ENCODE assay signal across 8 cellular contexts in genomic region chr20:62702886-62703852, GRCh38. TPM values are rescaled to one million over a fixed set of nuclear protein-coding genes. Genes with fewer than 3 reads are reported as not detected.
A peak's percentile ranks its signal among the peaks of the same experiment; 100 is the strongest.
DNase-seq lines count a peak whose midpoint lies in the region; ATAC-seq and TF ChIP-seq lines count a peak whose summit lies in the region.

No MANE protein-coding gene starts in this region.

- TF ChIP-seq POLR2A in upper lobe of left lung (IDR thresholded peaks at IDR 0.05) (no peak), tibial nerve (IDR thresholded peaks at IDR 0.05) (no peak)

- no peaks in the 10 kb centered on the region for H3K9me3 ChIP-seq in MG63
- H3K9me3 ChIP-seq in upper lobe of left lung, result no peaks in the 10 kb centered on the region
- H3K9me3 ChIP-seq in tibial nerve, result no peaks in the 10 kb centered on the region

- in situ Hi-C loops in GM13977 (cut with MboI; ENCODE audit: low pct_unique_long_range_greater_than_20kb, low sequenced_read_pairs, unreplicated experiment), result no loop called here

- no peaks in the 10 kb centered on the region for H3K36me3 ChIP-seq in MG63
- H3K36me3 ChIP-seq in upper lobe of left lung, result no peaks in the 10 kb centered on the region
- H3K36me3 ChIP-seq in tibial nerve, result no peaks in the 10 kb centered on the region

- WGBS in upper lobe of left lung, 2 donors, result 84 to 89% methylated on average over 17 to 25 of the region's 25 CpGs
- WGBS in tibial nerve, 2 donors, result 85 to 86% methylated on average over 22 to 25 of the region's 25 CpGs

- no peak for ATAC-seq in upper lobe of left lung (ENCODE audit: low FRiP score in 2 of 2)

- TF ChIP-seq CTCF in GM10266 (IDR thresholded peaks at IDR 0.05; ENCODE audit: control insufficient read depth, insufficient read depth, low read depth, missing control alignments) (no peak), GM13977 (IDR thresholded peaks at IDR 0.05; ENCODE audit: extremely low read depth, insufficient read depth, missing control alignments) (no peak), upper lobe of left lung (IDR thresholded peaks at IDR 0.05) (peak in 1 of 6 experiments; percentile 25), tibial nerve (IDR thresholded peaks at IDR 0.05) (no peak)

- H3K27me3 ChIP-seq in MG63, result peaks cover 1% of the 10 kb centered on the region
- H3K27me3 ChIP-seq in upper lobe of left lung, result peaks cover 0 to 12% (median 4%) of the 10 kb centered on the region in 4 donors
- H3K27me3 ChIP-seq in tibial nerve, result peaks cover 0 to 18% of the 10 kb centered on the region in 2 donors

- TF ChIP-seq EP300 in upper lobe of left lung (IDR thresholded peaks at IDR 0.05) (no peak), tibial nerve (IDR thresholded peaks at IDR 0.05) (no peak)

- H3K4me3 ChIP-seq in MG63 (no peak overlapping the region), upper lobe of left lung (no peak overlapping the region), tibial nerve (no peak overlapping the region)

- H3K4me1 ChIP-seq in upper lobe of left lung, result peaks cover 10 to 19% (median 14%) of the 10 kb centered on the region in 4 donors
- H3K4me1 ChIP-seq in tibial nerve, result peaks cover 0 to 20% (median 0%) of the 10 kb centered on the region in 4 donors

- DNase-seq in COLO668 (lab: John Stamatoyannopoulos, UW; ENCODE audit: unreplicated experiment) (peak; percentile 75), MG63 (peak; percentile 94), kidney tubule cell (ENCODE audit: low spot score) (peak; percentile 81), GM10266 (ENCODE audit: extremely low spot score) (no peak), GM13977 (ENCODE audit: low spot score) (no peak), upper lobe of left lung (no peak), tibial nerve (ENCODE audit: low spot score in 2 of 2) (no peak)
- peak; percentile 24 to 40 for DNase-seq in activated CD4-positive, alpha-beta T cell treated with anti-CD3 and anti-CD28 coated beads, Interleukin-2, amount 50 U/mL, for 48 hours

- H3K27ac ChIP-seq in upper lobe of left lung, result peak overlapping the region in 1 of 4 donors; percentile 50
- H3K27ac ChIP-seq in tibial nerve, result no peak overlapping the region

RNA-seq across cellular contexts. Expression of gene NTSR1, which starts 5.5 kb away (rescaled TPM):
- 0.40 TPM in 1 of 2 replicates, not detected in the other for total RNA-seq in MG63 (2014; rRNA removed; shearing (Covaris generic); ENCODE audit: low replicate concordance)
- total RNA-seq in upper lobe of left lung (1 to 10 TPM in 1 of 6 donors, under 1 TPM in 4, not detected in 1; 0.20 to 1.4 (median 0.26) TPM), tibial nerve (under 1 TPM in 1 of 4 donors, not detected in 3; 0.30 TPM)

Comparison
In these comparisons a context has a peak if more than half of its experiments do, and no peak if none do; other contexts are left out.
1. DNase-seq: peak in COLO668 (single experiment), MG63 (single experiment), activated CD4-positive, alpha-beta T cell treated with anti-CD3 and anti-CD28 coated beads, Interleukin-2, amount 50 U/mL, for 48 hours (2 of 2) and kidney tubule cell (single experiment); none in GM10266 (single experiment), GM13977 (single experiment), upper lobe of left lung (0 of 2) and tibial nerve (0 of 2).